Comparison of ENCODE assay signal across 2 cellular contexts in the genomic region with DNA sequence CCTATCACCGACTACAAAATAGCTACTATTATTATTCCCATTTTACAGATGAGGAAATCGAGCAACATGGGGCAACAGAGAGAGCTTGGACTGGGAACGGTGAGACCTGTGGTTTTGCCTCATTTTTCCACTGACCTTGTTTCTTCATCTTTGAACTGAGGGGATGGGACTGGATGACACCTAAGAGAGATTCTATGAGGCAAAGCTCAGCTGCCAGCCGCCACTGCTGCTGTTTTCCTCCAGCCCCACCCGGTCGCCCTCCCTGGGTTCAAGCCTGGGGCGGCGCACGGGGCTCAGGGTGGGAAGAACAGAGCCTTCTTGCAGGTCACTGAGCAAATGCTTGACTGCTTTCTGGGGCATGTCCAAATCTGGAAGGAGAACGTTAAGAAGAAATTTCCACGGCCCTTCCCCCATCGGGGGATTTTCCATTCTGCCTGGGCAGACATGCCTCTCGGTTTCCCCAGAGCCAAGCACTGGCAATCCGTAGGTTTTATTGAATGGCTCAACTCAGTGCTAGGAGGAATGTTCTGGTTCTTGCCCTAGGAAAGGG.
TF ChIP-seq lines count a peak whose summit lies in the region.

No MANE protein-coding gene starts in this region.

TF ChIP-seq in GM12891, 5 proteins besides CTCF, POLR2A, EP300 and RAD21 (continued from another document):
- no peak for TF ChIP-seq POLR2AphosphoS5 (IDR thresholded peaks at IDR 0.05; ENCODE audit: low read depth, low read length)
TF ChIP-seq in GM12891: peak in this region for 0.

TF ChIP-seq in HEK293T, 16 proteins besides CTCF, POLR2A, EP300 and RAD21 (continued from another document):
- TF ChIP-seq L3MBTL2 (conservative IDR thresholded peaks at IDR 0.05) (no peak), PKNOX1 (IDR thresholded peaks at IDR 0.05) (no peak), SP1 (IDR thresholded peaks at IDR 0.05) (no peak), BHLHE40 (IDR thresholded peaks at IDR 0.05; ENCODE audit: borderline replicate concordance) (no peak), ELF4 (IDR thresholded peaks at IDR 0.05) (no peak), FOXA1 (IDR thresholded peaks at IDR 0.05) (no peak), ARNT (IDR thresholded peaks at IDR 0.05) (no peak), SUZ12 (IDR thresholded peaks at IDR 0.05) (no peak), ZNF384 (IDR thresholded peaks at IDR 0.05) (no peak), FOXM1 (IDR thresholded peaks at IDR 0.05; ENCODE audit: borderline replicate concordance) (no peak), TARDBP (IDR thresholded peaks at IDR 0.05) (no peak), NFRKB (IDR thresholded peaks at IDR 0.05) (no peak)
